Comparison of ENCODE assay signal across 26 cellular contexts in genomic region chr13:30859326-30859725, GRCh38. TPM values are rescaled to one million over a fixed set of nuclear protein-coding genes. Genes with fewer than 3 reads are reported as not detected.
DNase-seq lines count a peak whose midpoint lies in the region; ATAC-seq and TF ChIP-seq lines count a peak whose summit lies in the region.
"Had no signal": no experiment of that assay in that cellular context is flagged by ENCODE, and none has a peak within 500 bp of the region (broad histone marks: within the 10 kb centered on the region; RNA-seq: fewer than 3 reads in every experiment).

No MANE protein-coding gene starts in this region.

- H3K36me3 Mint-ChIP-seq in brain = no peaks in the 10 kb centered on the region
- H3K36me3 Mint-ChIP-seq: activated naive CD4-positive, alpha-beta T cell treated with anti-CD3 and anti-CD28 coated beads, Interleukin-2, amount 10 ng/mL, durations not matched to agents 7 days and 5 days had no signal

- H3K27me3 ChIP-seq in right lobe of liver = no peaks in the 10 kb centered on the region
- no peaks in the 10 kb centered on the region for H3K27me3 ChIP-seq in parathyroid adenoma (ENCODE audit: control insufficient read depth, insufficient read depth, low read length)
- H3K27me3 ChIP-seq: upper lobe of left lung had no signal

- H3K4me1 ChIP-seq in right lobe of liver (no peaks in the 10 kb centered on the region), parathyroid adenoma (peaks cover 18% of the 10 kb centered on the region)

- H3K4me1 Mint-ChIP-seq in brain = peaks cover 45% of the 10 kb centered on the region
- H3K4me1 Mint-ChIP-seq: activated CD4-positive, alpha-beta T cell treated with anti-CD3 and anti-CD28 coated beads for 36 hours; activated naive CD4-positive, alpha-beta T cell treated with anti-CD3 and anti-CD28 coated beads, Interleukin-2, amount 10 ng/mL, durations not matched to agents 7 days and 5 days had no signal

- H3K9ac ChIP-seq in parathyroid adenoma = no peak overlapping the region

- H2AFZ ChIP-seq in parathyroid adenoma = peak overlapping the region; percentile 72

- peak overlapping the region; percentile 46 for H3K4me2 ChIP-seq in parathyroid adenoma (ENCODE audit: low read length)

- peaks cover 0 to 9% (median 4%) of the 10 kb centered on the region in 5 experiments for H3K9me3 Mint-ChIP-seq in brain
- H3K9me3 Mint-ChIP-seq: activated naive CD4-positive, alpha-beta T cell treated with anti-CD3 and anti-CD28 coated beads, Interleukin-2, amount 10 ng/mL, durations not matched to agents 7 days and 5 days; activated T-cell treated with anti-CD3 and anti-CD28 coated beads, Interleukin-2, amount 50 U/mL, for 72 hours had no signal

- H3K4me3 ChIP-seq in right lobe of liver (no peak overlapping the region), parathyroid adenoma (ENCODE audit: low read depth, low read length) (no peak overlapping the region)
- H3K4me3 ChIP-seq: GM12878, upper lobe of left lung had no signal

- H3K27me3 Mint-ChIP-seq in brain = no peaks in the 10 kb centered on the region
- H3K27me3 Mint-ChIP-seq: activated CD4-positive, alpha-beta T cell treated with anti-CD3 and anti-CD28 coated beads for 36 hours had no signal

- 52% methylated on average over 2 of the region's 5 CpGs for WGBS in right lobe of liver (ENCODE audit: insufficient coverage, low coverage, low lambda C conversion rate, missing lambda C conversion rate)

- H3K9me3 ChIP-seq in right lobe of liver (no peaks in the 10 kb centered on the region), parathyroid adenoma (ENCODE audit: control insufficient read depth, low read length) (no peaks in the 10 kb centered on the region)

- H3K27ac Mint-ChIP-seq in brain = peak overlapping the region in 4 of 5 experiments; percentile 26 to 59 (median 53)
- H3K27ac Mint-ChIP-seq: activated CD4-positive, alpha-beta T cell treated with anti-CD3 and anti-CD28 coated beads for 36 hours; activated naive CD4-positive, alpha-beta T cell treated with anti-CD3 and anti-CD28 coated beads, Interleukin-2, amount 10 ng/mL, durations not matched to agents 7 days and 5 days; activated T-cell treated with anti-CD3 and anti-CD28 coated beads, Interleukin-2, amount 50 U/mL, for 72 hours; endodermal cell had no signal

- H3K4me3 Mint-ChIP-seq in brain = peak overlapping the region in 1 of 5 experiments; percentile 31
- H3K4me3 Mint-ChIP-seq: activated CD4-positive, alpha-beta T cell treated with anti-CD3 and anti-CD28 coated beads for 36 hours; activated naive CD4-positive, alpha-beta T cell treated with anti-CD3 and anti-CD28 coated beads, Interleukin-2, amount 10 ng/mL, durations not matched to agents 7 days and 5 days; activated T-cell treated with anti-CD3 and anti-CD28 coated beads, Interleukin-2, amount 50 U/mL, for 72 hours; endodermal cell had no signal

- intact Hi-C loops in right lobe of liver (cut with DNase I) = no loop called here

- ATAC-seq in right lobe of liver = peak in 3 of 4 donors; percentile 27 to 75 (median 39)
- ATAC-seq: activated CD4-positive, alpha-beta T cell treated with anti-CD3 and anti-CD28 coated beads for 36 hours; activated T-cell treated with anti-CD3 and anti-CD28 coated beads, Interleukin-2, amount 50 U/mL, for 72 hours; GM12878; left colon had no signal

- no peak for TF ChIP-seq CTCF in brain (conservative IDR thresholded peaks at IDR 0.05)
- no peak for TF ChIP-seq CTCF in right lobe of liver (IDR thresholded peaks at IDR 0.05)
- no peak for TF ChIP-seq CTCF in parathyroid adenoma (IDR thresholded peaks at IDR 0.05)

- no peaks in the 10 kb centered on the region for H3K79me2 ChIP-seq in parathyroid adenoma

- no peak for TF ChIP-seq POLR2A in right lobe of liver (IDR thresholded peaks at IDR 0.05)

- DNase-seq in HT-29 (ENCODE audit: low spot score) = peak; percentile 76
- no peak for DNase-seq in right lobe of liver
- DNase-seq in HuH-7.5 (ENCODE audit: low spot score) = no peak
- no peak for DNase-seq in NCI-H2107 treated with DMSO at 0.1 percent for 48 hours (lab: John Stamatoyannopoulos, UW; ENCODE audit: unreplicated experiment)
- no peak for DNase-seq in cerebellum (ENCODE audit: low spot score)
- DNase-seq in DMS53 (lab: John Stamatoyannopoulos, UW) = no peak
- DNase-seq: activated CD4-positive, alpha-beta T cell treated with anti-CD3 and anti-CD28 coated beads for 36 hours; activated naive CD4-positive, alpha-beta T cell treated with anti-CD3 and anti-CD28 coated beads, Interleukin-2, amount 10 ng/mL, durations not matched to agents 7 days and 5 days; activated T-cell treated with anti-CD3 and anti-CD28 coated beads, Interleukin-2, amount 50 U/mL, for 72 hours; DMS79; endodermal cell; Kasumi-1; left colon; midbrain; NCI-H1930; NCI-H345; OCI-M1; Right ventricle myocardium superior; stimulated activated CD4-positive, alpha-beta T cell treated with anti-CD3 and anti-CD28 coated beads, Interleukin-4, amount 100 ng/mL, for 4 hours; SW 1271; upper lobe of left lung had no signal

- H3K27ac ChIP-seq in right lobe of liver (no peak overlapping the region), parathyroid adenoma (peak overlapping the region; percentile 66)
- H3K27ac ChIP-seq: upper lobe of left lung had no signal

- H3K36me3 ChIP-seq in right lobe of liver = no peaks in the 10 kb centered on the region
- H3K36me3 ChIP-seq in parathyroid adenoma (ENCODE audit: control insufficient read depth, insufficient read depth, low read length) = no peaks in the 10 kb centered on the region
- H3K36me3 ChIP-seq: upper lobe of left lung had no signal

RNA-seq across cellular contexts. Expression of gene MEDAG, which starts 46.7 kb away (rescaled TPM):
- total RNA-seq in HT-29 (2014; rRNA removed; shearing (Covaris generic)) = not detected in 2 replicates
- 0.98 TPM for polyA plus RNA-seq in brain (ENCODE audit: insufficient read depth, low read depth, low replicate concordance)
- total RNA-seq in right lobe of liver (under 1 TPM in 3 of 6 experiments, not detected in 3; 0.24 to 0.44 (median 0.30) TPM), cerebellum (0.27 TPM)
- total RNA-seq: A673; activated CD4-positive, alpha-beta T cell treated with anti-CD3 and anti-CD28 coated beads for 36 hours; GM12878 had no signal
- polyA plus RNA-seq: neural cell had no signal
